Comparison of ENCODE assay signal across 1 cellular context in genomic region chr6:90420495-90420894, GRCh38.
TF ChIP-seq lines count a peak whose summit lies in the region.

No MANE protein-coding gene starts in this region.

TF ChIP-seq in HCT116, 20 proteins besides CTCF, POLR2A, EP300 and RAD21 (continued from another document):
- TF ChIP-seq REST (IDR thresholded peaks at IDR 0.05; ENCODE audit: low read depth): peak; percentile 13; the same call in 1 of the 2 replicates
